8 cellular contexts compared by ENCODE assay signal in genomic region chr17:82648761-82649474, GRCh38. TPM values are rescaled to one million over a fixed set of nuclear protein-coding genes. Genes with fewer than 3 reads are reported as not detected.
DNase-seq lines count a peak whose midpoint lies in the region; TF ChIP-seq lines count a peak whose summit lies in the region.

No MANE protein-coding gene starts in this region.

- peak overlapping the region; percentile 58 for H3K4me2 ChIP-seq in fibroblast of lung (ENCODE audit: extremely low read depth, insufficient read depth, low read length)

- H3K27me3 ChIP-seq in Caco-2 (replicated peaks; ENCODE audit: control insufficient read depth, insufficient read depth, low read length) = no peaks in the 10 kb centered on the region
- no peaks in the 10 kb centered on the region for H3K27me3 ChIP-seq in HL-60 (ENCODE audit: insufficient read depth, poor library complexity, severe bottlenecking)
- H3K27me3 ChIP-seq in fibroblast of lung (ENCODE audit: control insufficient read depth, insufficient read depth, low read length) = no peaks in the 10 kb centered on the region
- H3K27me3 ChIP-seq in neuron (ENCODE audit: insufficient read depth, low read length) = no peaks in the 10 kb centered on the region

- H4K20me1 ChIP-seq in fibroblast of lung (ENCODE audit: control insufficient read depth, extremely low read depth, insufficient read depth, low read length) = no peaks in the 10 kb centered on the region

- POLR2A ChIA-PET in Caco-2 (lab: Charles Lee) = interaction anchor here (0.7 kb wide), 1 partner anchor 1816 kb away, joined by 3 read pairs; no protein-coding TSS in a partner anchor

- H3K9ac ChIP-seq in fibroblast of lung (ENCODE audit: insufficient read depth, low read length) = no peak overlapping the region

- no peaks in the 10 kb centered on the region for H3K4me1 Mint-ChIP-seq in Caco-2 (ENCODE audit: low read depth, unreplicated experiment)

- H3K79me2 ChIP-seq in fibroblast of lung (ENCODE audit: control insufficient read depth, insufficient read depth, low read length) = peaks cover 42% of the 10 kb centered on the region

- peaks cover 35% of the 10 kb centered on the region for H3K36me3 Mint-ChIP-seq in Caco-2 (ENCODE audit: insufficient read depth, unreplicated experiment)

- H3K27ac Mint-ChIP-seq in Caco-2 (ENCODE audit: unreplicated experiment) = peak overlapping the region; percentile 64

- no peaks in the 10 kb centered on the region for H3K27me3 Mint-ChIP-seq in Caco-2 (ENCODE audit: insufficient read depth, unreplicated experiment)

- no peaks in the 10 kb centered on the region for H3K9me3 ChIP-seq in Caco-2
- H3K9me3 ChIP-seq in fibroblast of lung (ENCODE audit: control insufficient read depth, insufficient read depth, low read depth, low read length) = no peaks in the 10 kb centered on the region
- H3K9me3 ChIP-seq in neuron (ENCODE audit: low read length) = no peaks in the 10 kb centered on the region

- peak overlapping the region; percentile 84 for H3K4me3 Mint-ChIP-seq in Caco-2 (ENCODE audit: unreplicated experiment)

- no peak overlapping the region for H2AFZ ChIP-seq in fibroblast of lung (ENCODE audit: low read length)
- H2AFZ ChIP-seq in neuron (ENCODE audit: low read depth, low read length) = no peak overlapping the region

- H3K9me3 Mint-ChIP-seq in Caco-2 (ENCODE audit: unreplicated experiment) = no peaks in the 10 kb centered on the region

- peaks cover 8% of the 10 kb centered on the region; the same call in 1 of the 2 replicates for H3K4me1 ChIP-seq in Caco-2
- H3K4me1 ChIP-seq in fibroblast of lung (ENCODE audit: control insufficient read depth, extremely low read depth, insufficient read depth, low read length) = peaks cover 6% of the 10 kb centered on the region
- peaks cover 18% of the 10 kb centered on the region for H3K4me1 ChIP-seq in neuron (ENCODE audit: insufficient read depth, low read length)

- DNase-seq in Caco-2 (peak; percentile 51 to 67), HL-60 (ENCODE audit: low read depth in 1 of 2, low spot score in 1 of 2) (peak; percentile 21 to 58), fibroblast of lung (ENCODE audit: low read depth in 2 of 2) (no peak), RPMI8226 (no peak), medulla oblongata (ENCODE audit: extremely low spot score) (no peak), T-helper 9 cell (no peak)

- no TSS peak for BruUV-seq in Caco-2 (replicated peaks; lab: Mats Ljungman, UMichigan)

- H3K4me3 ChIP-seq in Caco-2 (ENCODE audit: low read depth, low read length) (peak overlapping the region; percentile 47), HL-60 (replicated peaks; ENCODE audit: insufficient read depth, low read length) (peak overlapping the region; percentile 47), fibroblast of lung (replicated peaks in 1 of 4; ENCODE audit: control extremely low read depth in 1 of 4, insufficient read depth in 1 of 4, low read depth in 3 of 4, low read length in 4 of 4) (peak overlapping the region in 2 of 4 experiments; percentile 48 to 59), neuron (ENCODE audit: low read length) (peak overlapping the region; percentile 50)

- H3K36me3 ChIP-seq in Caco-2 (ENCODE audit: control insufficient read depth, insufficient read depth, low read length) (peaks cover 3% of the 10 kb centered on the region; the same call in 1 of the 2 replicates), fibroblast of lung (ENCODE audit: control insufficient read depth, insufficient read depth, low read length) (no peaks in the 10 kb centered on the region), neuron (ENCODE audit: insufficient read depth, low read length) (peaks cover 8% of the 10 kb centered on the region)

- CTCF ChIA-PET in Caco-2 (lab: Charles Lee) = no interaction called here

- TF ChIP-seq CTCF in Caco-2 (IDR thresholded peaks at IDR 0.05; ENCODE audit: insufficient read depth in 1 of 2, low read depth in 1 of 2, low read length in 1 of 2, severe bottlenecking in 1 of 2, unreplicated experiment in 1 of 2) (no peak), HL-60 (IDR thresholded peaks at IDR 0.05; ENCODE audit: insufficient read depth, low read length) (no peak), VCaP (conservative IDR thresholded peaks at IDR 0.05) (no peak), fibroblast of lung (conservative IDR thresholded peaks at IDR 0.05 in 1 of 2, IDR thresholded peaks at IDR 0.05 in 1 of 2; ENCODE audit: low read depth in 1 of 2, low read length in 2 of 2) (no peak)

- intact Hi-C loops in Caco-2 (cut with micrococcal nuclease; ENCODE audit: unreplicated experiment) = no loop called here

- H3K27ac ChIP-seq in HL-60 (replicated peaks) (peak overlapping the region; percentile 52), VCaP (peak overlapping the region; percentile 69), fibroblast of lung (ENCODE audit: insufficient read depth, low read length) (no peak overlapping the region)

RNA-seq across cellular contexts. Expression of gene WDR45B, which starts 0.7 kb away (rescaled TPM):
- 106 and 110 TPM in 2 replicates for total RNA-seq in Caco-2 (2022)
- total RNA-seq in fibroblast of lung = 51.6 and 66.2 TPM in 2 replicates
- 80.9 and 95.2 TPM in 2 replicates for polyA plus RNA-seq in fibroblast of lung
- polyA plus RNA-seq in fibroblast of lung (2012) = 62.2 and 64.4 TPM in 2 replicates
- polyA minus RNA-seq in fibroblast of lung (ENCODE audit: low replicate concordance) = 39.5 and 55.5 TPM in 2 replicates

RNA-seq across cellular contexts. Expression of gene RAB40B, which starts 49.6 kb away (rescaled TPM):
- total RNA-seq in Caco-2 (2022) (6.3 and 8.8 TPM in 2 replicates), fibroblast of lung (3.3 and 3.6 TPM in 2 replicates)
- 3.3 and 5.9 TPM in 2 replicates for polyA plus RNA-seq in fibroblast of lung
- 5.9 and 8.6 TPM in 2 replicates for polyA plus RNA-seq in fibroblast of lung (2012)
- polyA minus RNA-seq in fibroblast of lung (ENCODE audit: low replicate concordance) = 0.63 and 3.4 TPM in 2 replicates

Comparison
In these comparisons a context has a peak if more than half of its experiments do, and no peak if none do; other contexts are left out.
1. DNase-seq: peak in Caco-2 (2 of 2) and HL-60 (2 of 2); none in fibroblast of lung (0 of 2), RPMI8226 (single experiment), medulla oblongata (single experiment) and T-helper 9 cell (single experiment).